Comparison of ENCODE assay signal across 10 cellular contexts in genomic region chr7:116355423-116355765, GRCh38.
DNase-seq lines count a peak whose midpoint lies in the region; ATAC-seq and TF ChIP-seq lines count a peak whose summit lies in the region.
"Had no signal": no experiment of that assay in that cellular context is flagged by ENCODE, and none has a peak within 500 bp of the region (broad histone marks: within the 10 kb centered on the region; RNA-seq: fewer than 3 reads in every experiment).

No MANE protein-coding gene starts in this region.

- TF ChIP-seq POLR2A in esophagus muscularis mucosa (IDR thresholded peaks at IDR 0.05; ENCODE audit: low read depth) (no peak), uterus (IDR thresholded peaks at IDR 0.05) (no peak)

- no peaks in the 10 kb centered on the region for H3K27me3 Mint-ChIP-seq in activated CD4-positive, alpha-beta T cell treated with anti-CD3 and anti-CD28 coated beads, Interleukin-2, amount 10 ng/mL, durations not matched to agents 24 days and 14 days

- H3K4me3 ChIP-seq in left ventricle myocardium inferior (peak overlapping the region; percentile 51), esophagus muscularis mucosa (peak overlapping the region; percentile 6 to 44 (median 28)), osteoblast (ENCODE audit: insufficient read depth, low read length) (peak overlapping the region; percentile 58), uterus (peak overlapping the region in 1 of 2 donors; percentile 7)

- WGBS in esophagus muscularis mucosa: 14% methylated on average over 3 of the region's 3 CpGs

- H2AFZ ChIP-seq in osteoblast (ENCODE audit: low read length): peak overlapping the region; percentile 20

- H3K4me2 ChIP-seq in osteoblast (ENCODE audit: insufficient read depth, low read length): peak overlapping the region; percentile 83

- no peaks in the 10 kb centered on the region for H3K9me3 Mint-ChIP-seq in activated CD4-positive, alpha-beta T cell treated with anti-CD3 and anti-CD28 coated beads, Interleukin-2, amount 10 ng/mL, durations not matched to agents 24 days and 14 days
- H3K9me3 Mint-ChIP-seq: activated B cell treated with CpG ODN at 0.5 μM for 24 hours; stimulated activated effector memory CD8-positive, alpha-beta T cell treated with anti-CD3 and anti-CD28 coated beads, Interleukin-12 subunit alpha, Interleukin-12 subunit beta, amount 100 ng/mL, for 72 hours had no signal

- intact Hi-C loops in left ventricle myocardium inferior (cut with micrococcal nuclease) (loop anchor here (5.0 to 10.0 kb wide), 2 partner anchors 37 to 169 kb away; partner anchors contain the start of gene CAV1), left ventricle myocardium superior (cut with micrococcal nuclease) (loop anchor here (10.0 kb wide), 2 partner anchors 81 to 179 kb away; no protein-coding TSS in a partner anchor), esophagus muscularis mucosa (cut with DNase I) (loop anchor here (10.0 kb wide), 2 partner anchors 81 to 169 kb away; partner anchors contain the start of gene CAV1), uterus (cut with DNase I; ENCODE audit: low total_unique reads) (no loop called here)
- intact Hi-C loops in activated CD4-positive, alpha-beta T cell treated with anti-CD3 and anti-CD28 coated beads, Interleukin-2, amount 10 ng/mL, durations not matched to agents 24 days and 14 days (cut with micrococcal nuclease): no loop called here

- peaks cover 62% of the 10 kb centered on the region for H3K4me1 ChIP-seq in left ventricle myocardium inferior
- peaks cover 54 to 61% (median 56%) of the 10 kb centered on the region in 4 donors for H3K4me1 ChIP-seq in esophagus muscularis mucosa
- H3K4me1 ChIP-seq in osteoblast (ENCODE audit: insufficient read depth, low read length): peaks cover 45% of the 10 kb centered on the region
- H3K4me1 ChIP-seq in uterus: peaks cover 10 to 12% of the 10 kb centered on the region in 2 donors

- H3K79me2 ChIP-seq in osteoblast (ENCODE audit: insufficient read depth, low read length): no peaks in the 10 kb centered on the region

- H3K36me3 ChIP-seq in left ventricle myocardium inferior: no peaks in the 10 kb centered on the region
- no peaks in the 10 kb centered on the region for H3K36me3 ChIP-seq in esophagus muscularis mucosa
- no peaks in the 10 kb centered on the region for H3K36me3 ChIP-seq in osteoblast (ENCODE audit: insufficient read depth, low read length)
- no peaks in the 10 kb centered on the region for H3K36me3 ChIP-seq in uterus

- H3K27me3 ChIP-seq in left ventricle myocardium inferior (ENCODE audit: low read depth) (no peaks in the 10 kb centered on the region), esophagus muscularis mucosa (no peaks in the 10 kb centered on the region), osteoblast (ENCODE audit: insufficient read depth, low read length) (no peaks in the 10 kb centered on the region), uterus (no peaks in the 10 kb centered on the region)

- TF ChIP-seq CTCF in left ventricle myocardium inferior (IDR thresholded peaks at IDR 0.05; ENCODE audit: borderline replicate concordance) (no peak), esophagus muscularis mucosa (IDR thresholded peaks at IDR 0.05) (no peak), osteoblast (IDR thresholded peaks at IDR 0.05; ENCODE audit: extremely low read depth, low read depth, low read length) (no peak), uterus (IDR thresholded peaks at IDR 0.05) (no peak)

- H3K27ac ChIP-seq in left ventricle myocardium inferior (replicated peaks) (peak overlapping the region; percentile 96), esophagus muscularis mucosa (replicated peaks in 1 of 4) (peak overlapping the region; percentile 77 to 87 (median 84)), osteoblast (ENCODE audit: low read depth, low read length) (peak overlapping the region; percentile 96), uterus (peak overlapping the region; percentile 84 to 96)

- no peak for ATAC-seq in left ventricle myocardium superior
- ATAC-seq: stimulated activated effector memory CD8-positive, alpha-beta T cell treated with anti-CD3 and anti-CD28 coated beads, Interleukin-12 subunit alpha, Interleukin-12 subunit beta, amount 100 ng/mL, for 72 hours had no signal

- H3K36me3 Mint-ChIP-seq in activated CD4-positive, alpha-beta T cell treated with anti-CD3 and anti-CD28 coated beads, Interleukin-2, amount 10 ng/mL, durations not matched to agents 24 days and 14 days (ENCODE audit: low read depth): no peaks in the 10 kb centered on the region
- H3K36me3 Mint-ChIP-seq: stimulated activated effector memory CD8-positive, alpha-beta T cell treated with anti-CD3 and anti-CD28 coated beads, Interleukin-12 subunit alpha, Interleukin-12 subunit beta, amount 100 ng/mL, for 72 hours had no signal

- no peaks in the 10 kb centered on the region for H3K9me3 ChIP-seq in left ventricle myocardium inferior (replicated peaks)
- H3K9me3 ChIP-seq in esophagus muscularis mucosa: no peaks in the 10 kb centered on the region
- H3K9me3 ChIP-seq in osteoblast (ENCODE audit: low read depth, low read length): no peaks in the 10 kb centered on the region
- no peaks in the 10 kb centered on the region for H3K9me3 ChIP-seq in uterus

- H3K4me3 Mint-ChIP-seq in activated CD4-positive, alpha-beta T cell treated with anti-CD3 and anti-CD28 coated beads, Interleukin-2, amount 10 ng/mL, durations not matched to agents 24 days and 14 days: no peak overlapping the region
- H3K4me3 Mint-ChIP-seq: activated B cell treated with CpG ODN at 0.5 μM for 24 hours; stimulated activated effector memory CD8-positive, alpha-beta T cell treated with anti-CD3 and anti-CD28 coated beads, Interleukin-12 subunit alpha, Interleukin-12 subunit beta, amount 100 ng/mL, for 72 hours had no signal

- no peak for DNase-seq in left ventricle myocardium inferior
- DNase-seq in left ventricle myocardium superior: no peak
- DNase-seq in esophagus muscularis mucosa (ENCODE audit: extremely low spot score): no peak
- peak; percentile 56 for DNase-seq in osteoblast (ENCODE audit: insufficient read length, low spot score, missing footprints)
- DNase-seq in uterus: no peak
- no peak for DNase-seq in ureter (ENCODE audit: low spot score)
- no peak for DNase-seq in activated CD4-positive, alpha-beta T cell treated with anti-CD3 and anti-CD28 coated beads, Interleukin-2, amount 10 ng/mL, durations not matched to agents 24 days and 14 days
- no peak for DNase-seq in CD1c-positive myeloid dendritic cell (ENCODE audit: extremely low spot score)
- DNase-seq: activated B cell treated with CpG ODN at 0.5 μM for 24 hours had no signal

- no peak overlapping the region for H3K27ac Mint-ChIP-seq in activated CD4-positive, alpha-beta T cell treated with anti-CD3 and anti-CD28 coated beads, Interleukin-2, amount 10 ng/mL, durations not matched to agents 24 days and 14 days
- H3K27ac Mint-ChIP-seq: activated B cell treated with CpG ODN at 0.5 μM for 24 hours; stimulated activated effector memory CD8-positive, alpha-beta T cell treated with anti-CD3 and anti-CD28 coated beads, Interleukin-12 subunit alpha, Interleukin-12 subunit beta, amount 100 ng/mL, for 72 hours had no signal

- no peaks in the 10 kb centered on the region for H4K20me1 ChIP-seq in osteoblast (ENCODE audit: insufficient read depth, low read length)

- TF ChIP-seq EP300 in esophagus muscularis mucosa (IDR thresholded peaks at IDR 0.05): no peak

- H3K4me1 Mint-ChIP-seq in activated CD4-positive, alpha-beta T cell treated with anti-CD3 and anti-CD28 coated beads, Interleukin-2, amount 10 ng/mL, durations not matched to agents 24 days and 14 days: no peaks in the 10 kb centered on the region
- H3K4me1 Mint-ChIP-seq: activated B cell treated with CpG ODN at 0.5 μM for 24 hours; stimulated activated effector memory CD8-positive, alpha-beta T cell treated with anti-CD3 and anti-CD28 coated beads, Interleukin-12 subunit alpha, Interleukin-12 subunit beta, amount 100 ng/mL, for 72 hours had no signal

Comparison
In these comparisons a context has a peak if more than half of its experiments do, and no peak if none do; other contexts are left out.
1. intact Hi-C loops: an anchor here in left ventricle myocardium inferior (5.0 to 10.0 kb wide), left ventricle myocardium superior (10.0 kb wide) and esophagus muscularis mucosa (10.0 kb wide); none called in uterus and activated CD4-positive, alpha-beta T cell treated with anti-CD3 and anti-CD28 coated beads, Interleukin-2, amount 10 ng/mL, durations not matched to agents 24 days and 14 days.